ENCODE assay signal across 8 cellular contexts in genomic region chr2:174248187-174248997, GRCh38. TPM values are rescaled to one million over a fixed set of nuclear protein-coding genes. Genes with fewer than 3 reads are reported as not detected.
DNase-seq lines count a peak whose midpoint lies in the region; ATAC-seq and TF ChIP-seq lines count a peak whose summit lies in the region.

Gene OLA1, minus strand, starts transcription at chr2:174248532. Its CDS starts 1,717 bp downstream, at chr2:174246815.

- ATAC-seq in GM18502 (IDR thresholded peaks at IDR 0.05; ENCODE audit: poor library complexity, unreplicated experiment) (peak; percentile 97), HG02943 (IDR thresholded peaks at IDR 0.05; ENCODE audit: low read depth, unreplicated experiment) (peak; percentile 92), T-helper 17 cell (peak; percentile 97), upper lobe of right lung (peak; percentile 100)

- intact Hi-C loops in left ventricle myocardium inferior (cut with micrococcal nuclease) (no loop called here), upper lobe of right lung (cut with DNase I) (no loop called here)

- H3K27me3 Mint-ChIP-seq in T-helper 17 cell, result no peaks in the 10 kb centered on the region
- H3K27me3 Mint-ChIP-seq in progenitor cell of endocrine pancreas, result no peaks in the 10 kb centered on the region

- H3K4me3 ChIP-seq in left ventricle myocardium inferior (peak within 1 kb of the TSS; percentile 91), upper lobe of right lung (peak within 1 kb of the TSS; percentile 65)

- TF ChIP-seq CTCF in left ventricle myocardium inferior (IDR thresholded peaks at IDR 0.05; ENCODE audit: borderline replicate concordance), result no peak
- no peak for TF ChIP-seq CTCF in progenitor cell of endocrine pancreas (IDR thresholded peaks at IDR 0.05; ENCODE audit: unreplicated experiment)
- TF ChIP-seq CTCF in upper lobe of right lung (IDR thresholded peaks at IDR 0.05), result no peak

- peak within 1 kb of the TSS; percentile 79 for H3K27ac Mint-ChIP-seq in T-helper 17 cell
- H3K27ac Mint-ChIP-seq in progenitor cell of endocrine pancreas, result peak within 1 kb of the TSS; percentile 95

- peaks cover 12% of the 10 kb centered on the region for H3K36me3 ChIP-seq in left ventricle myocardium inferior
- peaks cover 10% of the 10 kb centered on the region for H3K36me3 ChIP-seq in upper lobe of right lung

- H3K4me1 ChIP-seq in left ventricle myocardium inferior (peaks cover 28% of the 10 kb centered on the region), upper lobe of right lung (peaks cover 11% of the 10 kb centered on the region)

- peaks cover 4% of the 10 kb centered on the region for H3K36me3 Mint-ChIP-seq in T-helper 17 cell (ENCODE audit: low read depth)
- peaks cover 13% of the 10 kb centered on the region for H3K36me3 Mint-ChIP-seq in progenitor cell of endocrine pancreas (ENCODE audit: insufficient read depth)

- H3K27me3 ChIP-seq in left ventricle myocardium inferior (ENCODE audit: low read depth), result no peaks in the 10 kb centered on the region
- H3K27me3 ChIP-seq in upper lobe of right lung, result no peaks in the 10 kb centered on the region

- peaks cover 3% of the 10 kb centered on the region for H3K9me3 Mint-ChIP-seq in progenitor cell of endocrine pancreas (ENCODE audit: low read depth)

- H3K4me3 Mint-ChIP-seq in T-helper 17 cell, result peak within 1 kb of the TSS; percentile 88
- H3K4me3 Mint-ChIP-seq in progenitor cell of endocrine pancreas (ENCODE audit: low read depth), result peak within 1 kb of the TSS; percentile 86

- H3K27ac ChIP-seq in left ventricle myocardium inferior (replicated peaks) (peak within 1 kb of the TSS; percentile 88), upper lobe of right lung (peak within 1 kb of the TSS; percentile 88)

- H3K9me3 ChIP-seq in T-helper 17 cell (ENCODE audit: control insufficient read depth, low read length, poor library complexity, severe bottlenecking), result no peaks in the 10 kb centered on the region
- no peaks in the 10 kb centered on the region for H3K9me3 ChIP-seq in left ventricle myocardium inferior (replicated peaks)
- no peaks in the 10 kb centered on the region for H3K9me3 ChIP-seq in upper lobe of right lung

- H3K4me1 Mint-ChIP-seq in T-helper 17 cell (peaks cover 17% of the 10 kb centered on the region), progenitor cell of endocrine pancreas (ENCODE audit: low read depth) (peaks cover 17% of the 10 kb centered on the region)

- peak; percentile 57 to 87 for DNase-seq in NCI-H187 (lab: John Stamatoyannopoulos, UW)
- DNase-seq in T-helper 17 cell, result peak; percentile 95 to 98 (median 96)
- peak; percentile 58 to 95 (median 86) for DNase-seq in amygdala (lab: John Stamatoyannopoulos, UW)
- DNase-seq in left ventricle myocardium inferior, result peak; percentile 95
- peak; percentile 94 for DNase-seq in progenitor cell of endocrine pancreas (ENCODE audit: low spot score, unreplicated experiment)
- DNase-seq in upper lobe of right lung, result peak; percentile 98

RNA-seq across cellular contexts. Expression of gene OLA1, which starts in this region (rescaled TPM):
- total RNA-seq in T-helper 17 cell (10 to 100 TPM; 42.3 to 43.6 TPM), left ventricle myocardium inferior (65.7 TPM), progenitor cell of endocrine pancreas (118 and 126 TPM in 2 replicates), upper lobe of right lung (50.2 TPM)

Comparison
In these comparisons a context has a peak if more than half of its experiments do, and no peak if none do; other contexts are left out.
1. Peak in every context shown above with its lines: DNase-seq, ATAC-seq, H3K4me3 ChIP-seq and H3K27ac ChIP-seq.